8 cellular contexts compared by ENCODE assay signal in the genomic region with DNA sequence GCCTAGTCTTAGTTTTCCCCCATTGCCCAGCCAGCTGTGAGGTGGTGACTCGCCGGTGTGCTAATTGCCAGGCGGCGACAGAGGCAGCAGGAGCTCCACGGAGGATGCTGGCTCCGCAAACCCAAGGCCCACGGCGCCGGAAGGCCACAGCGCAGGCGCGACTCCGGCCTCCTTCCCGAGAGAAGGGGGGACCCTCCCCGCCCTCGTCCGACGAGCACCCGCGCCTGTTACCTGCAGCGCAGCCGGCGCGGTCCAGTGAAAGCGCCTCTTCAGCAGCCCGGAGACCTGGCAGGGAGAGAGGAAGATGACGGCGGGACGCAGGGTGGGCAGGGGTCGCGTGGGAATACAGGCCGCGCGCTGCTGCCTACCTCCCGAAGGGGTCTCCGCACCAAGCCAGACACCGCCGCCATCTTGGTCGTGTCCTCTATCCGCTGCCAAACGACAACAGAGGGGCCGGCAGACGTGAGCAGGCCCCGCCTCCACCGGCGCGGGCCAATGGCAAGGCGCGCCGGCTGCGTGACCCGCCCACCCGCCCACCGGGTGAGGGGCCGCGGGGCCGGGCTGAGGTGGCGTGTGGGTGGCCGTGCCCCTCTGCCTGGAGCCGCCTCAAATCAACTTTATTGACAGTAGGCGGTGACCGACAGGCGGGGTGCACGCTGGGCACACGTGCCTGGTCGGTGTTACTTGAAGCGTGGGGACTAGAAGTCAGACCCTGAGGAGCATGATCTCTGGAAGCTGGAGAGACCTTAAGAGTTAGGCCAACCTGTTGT. TPM values are rescaled to one million over a fixed set of nuclear protein-coding genes. Genes with fewer than 3 reads are reported as not detected.
DNase-seq lines count a peak whose midpoint lies in the region; ATAC-seq, FAIRE-seq and TF ChIP-seq lines count a peak whose summit lies in the region.

A gene (minus strand): TSS at position 433 of the 770 bp plus-strand sequence. CDS start 23 bp downstream, at position 410.

- H3K9ac ChIP-seq in HUES48 (ENCODE audit: low read depth, low read length) = peak within 1 kb of the TSS; percentile 97
- H3K9ac ChIP-seq in OCI-LY3 (ENCODE audit: low read length) = peak within 1 kb of the TSS; percentile 77
- peak within 1 kb of the TSS; percentile 73 for H3K9ac ChIP-seq in endothelial cell of umbilical vein (replicated peaks; ENCODE audit: extremely low read depth, insufficient read depth, low read length)

- H3K4me1 ChIP-seq in HUES48 (ENCODE audit: control insufficient read depth, insufficient read depth, low read length) (peaks cover 22% of the 10 kb centered on the region), OCI-LY3 (ENCODE audit: low read length) (peaks cover 12% of the 10 kb centered on the region), endothelial cell of umbilical vein (ENCODE audit: control insufficient read depth, extremely low read depth, insufficient read depth, low read length) (peaks cover 5% of the 10 kb centered on the region)

- peak within 1 kb of the TSS; percentile 98 for H3K4me3 ChIP-seq in HUES48 (ENCODE audit: low read depth, low read length)
- peak within 1 kb of the TSS; percentile 85 for H3K4me3 ChIP-seq in OCI-LY3 (ENCODE audit: low read length)
- H3K4me3 ChIP-seq in endothelial cell of umbilical vein (replicated peaks in 1 of 3; ENCODE audit: insufficient read depth in 1 of 3, low read depth in 1 of 3, low read length in 3 of 3) = peak within 1 kb of the TSS; percentile 51 to 92 (median 85)

- peaks cover 17% of the 10 kb centered on the region for H3K79me2 ChIP-seq in OCI-LY3 (ENCODE audit: low read length)
- H3K79me2 ChIP-seq in endothelial cell of umbilical vein (ENCODE audit: control insufficient read depth, insufficient read depth, low read length) = peaks cover 13% of the 10 kb centered on the region

- H3K36me3 ChIP-seq in HUES48 (ENCODE audit: control insufficient read depth, insufficient read depth, low read length) (peaks cover 37% of the 10 kb centered on the region), OCI-LY3 (replicated peaks; ENCODE audit: low read depth, low read length) (peaks cover 33% of the 10 kb centered on the region), endothelial cell of umbilical vein (ENCODE audit: control insufficient read depth in 2 of 2, extremely low read depth in 1 of 2, insufficient read depth in 2 of 2, low read length in 2 of 2) (peaks cover 9 to 12% of the 10 kb centered on the region in 2 experiments)

- BruUV-seq in endothelial cell of umbilical vein (replicated peaks; lab: Mats Ljungman, UMichigan) = no TSS peak

- H3K27ac ChIP-seq in HUES48 (ENCODE audit: low read depth, low read length) (peak within 1 kb of the TSS; percentile 91), OCI-LY3 (ENCODE audit: low read length) (peak within 1 kb of the TSS; percentile 50), endothelial cell of umbilical vein (ENCODE audit: insufficient read depth, low read depth, low read length) (peak within 1 kb of the TSS; percentile 69)

- H3K9me3 ChIP-seq in HUES48 (ENCODE audit: control insufficient read depth, insufficient read depth, low read length) (no peaks in the 10 kb centered on the region), OCI-LY3 (ENCODE audit: insufficient read depth, low read length) (no peaks in the 10 kb centered on the region), endothelial cell of umbilical vein (replicated peaks; ENCODE audit: control insufficient read depth, insufficient read depth, low read length) (no peaks in the 10 kb centered on the region)

- CTCF ChIA-PET in endothelial cell of umbilical vein (lab: Charles Lee) = interaction anchor here (0.9 to 2.2 kb wide), 8 partner anchors 19 to 128 kb away, joined by 3 to 6 read pairs (median 5); a partner anchor contains a TSS

- intact Hi-C loops in endothelial cell of umbilical vein (cut with micrococcal nuclease) = loop anchor here (1.0 to 5.0 kb wide), 3 partner anchors 58 to 101 kb away; a partner anchor contains a TSS

- no peaks in the 10 kb centered on the region for H4K20me1 ChIP-seq in OCI-LY3 (ENCODE audit: insufficient read depth, low read length)
- no peaks in the 10 kb centered on the region for H4K20me1 ChIP-seq in endothelial cell of umbilical vein (replicated peaks; ENCODE audit: control insufficient read depth, extremely low read depth, insufficient read depth, low read length)

- peak; percentile 91 for TF ChIP-seq POLR2A in endothelial cell of umbilical vein (IDR thresholded peaks at IDR 0.05; ENCODE audit: low read depth, low read length)

- no peaks in the 10 kb centered on the region for H3K27me3 ChIP-seq in HUES48 (ENCODE audit: control insufficient read depth, insufficient read depth, low read length)
- H3K27me3 ChIP-seq in OCI-LY3 (ENCODE audit: low read depth, low read length) = no peaks in the 10 kb centered on the region
- peaks cover 3 to 5% of the 10 kb centered on the region in 2 experiments for H3K27me3 ChIP-seq in endothelial cell of umbilical vein (ENCODE audit: control insufficient read depth in 2 of 2, insufficient read depth in 2 of 2, low read length in 2 of 2)

- POLR2A ChIA-PET in endothelial cell of umbilical vein (lab: Charles Lee) = interaction anchor here (0.7 to 1.3 kb wide), 3 partner anchors 93 to 96 kb away, joined by 3 to 7 read pairs (median 3); no protein-coding TSS in a partner anchor

- no peak for TF ChIP-seq CTCF in OCI-LY3 (IDR thresholded peaks at IDR 0.05; ENCODE audit: low read depth, low read length)
- no peak for TF ChIP-seq CTCF in endothelial cell of umbilical vein (IDR thresholded peaks at IDR 0.05; ENCODE audit: extremely low read depth in 1 of 2, insufficient read depth in 1 of 2, low read depth in 1 of 2, low read length in 2 of 2)

- H3K9me1 ChIP-seq in endothelial cell of umbilical vein (replicated peaks; ENCODE audit: control insufficient read depth, extremely low read depth, insufficient read depth, low read length) = no peaks in the 10 kb centered on the region

- peak; percentile 99 for DNase-seq in D341Med (ENCODE audit: low spot score)
- DNase-seq in activated CD8-positive, alpha-beta memory T cell treated with anti-CD3 and anti-CD28 coated beads, Interleukin-2, amount 50 U/mL, for 48 hours = peak; percentile 93
- DNase-seq in endothelial cell of umbilical vein (ENCODE audit: low read depth, low spot score) = peak; percentile 94
- peak; percentile 84 for DNase-seq in middle frontal gyrus (ENCODE audit: extremely low spot score, low spot score)
- DNase-seq in stimulated activated CD8-positive, alpha-beta memory T cell treated with anti-CD3 and anti-CD28 coated beads, Interleukin-2, amount 100 ng/mL, for 1 hour (ENCODE audit: low read depth in 2 of 2) = peak; percentile 70 to 80

- FAIRE-seq in endothelial cell of umbilical vein (lab: Jason Lieb, UNC) = peak; percentile 93

- peak within 1 kb of the TSS; percentile 80 for H3K4me2 ChIP-seq in OCI-LY3 (ENCODE audit: low read length)
- peak within 1 kb of the TSS; percentile 87 for H3K4me2 ChIP-seq in endothelial cell of umbilical vein (ENCODE audit: insufficient read depth, low read length)

- H2AFZ ChIP-seq in OCI-LY3 (ENCODE audit: low read depth, low read length) (peak within 1 kb of the TSS; percentile 89), endothelial cell of umbilical vein (ENCODE audit: low read depth, low read length) (peak within 1 kb of the TSS; percentile 88)

- dilution Hi-C loops in endothelial cell of umbilical vein (cut with MboI; ENCODE audit: extremely low pct_ligation_motif_present, low sequenced_read_pairs) = no loop called here

- peak; percentile 94 for ATAC-seq in GM21423 (IDR thresholded peaks at IDR 0.05; ENCODE audit: unreplicated experiment)

TF ChIP-seq in endothelial cell of umbilical vein, 7 proteins besides CTCF, POLR2A, EP300 and RAD21:
- TF ChIP-seq MYC (IDR thresholded peaks at IDR 0.05; ENCODE audit: low read depth, low read length) (no peak), POLR2AphosphoS5 (IDR thresholded peaks at IDR 0.05; ENCODE audit: insufficient read depth, low read depth, low read length) (peak; percentile 90), GATA2 (IDR thresholded peaks at IDR 0.05; ENCODE audit: insufficient read depth, insufficient read length, low read depth, low read length) (no peak), FOS (IDR thresholded peaks at IDR 0.05; ENCODE audit: borderline replicate concordance, insufficient read depth, low read length) (no peak), JUN (IDR thresholded peaks at IDR 0.05; ENCODE audit: borderline replicate concordance, insufficient read depth, insufficient read length, low read depth) (no peak), EZH2 (IDR thresholded peaks at IDR 0.05; ENCODE audit: borderline replicate concordance, low read depth, low read length, severe bottlenecking) (no peak)
- TF ChIP-seq, protein P1, sequence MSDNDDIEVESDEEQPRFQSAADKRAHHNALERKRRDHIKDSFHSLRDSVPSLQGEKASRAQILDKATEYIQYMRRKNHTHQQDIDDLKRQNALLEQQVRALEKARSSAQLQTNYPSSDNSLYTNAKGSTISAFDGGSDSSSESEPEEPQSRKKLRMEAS (IDR thresholded peaks at IDR 0.05; ENCODE audit: insufficient read depth, insufficient read length) = peak; percentile 55

RNA-seq across cellular contexts. Expression of the gene that starts here (rescaled TPM):
- 59.3 and 60.8 TPM in 2 replicates for total RNA-seq in endothelial cell of umbilical vein
- 40.7 and 50.8 TPM in 2 replicates for polyA plus RNA-seq in endothelial cell of umbilical vein
- polyA plus RNA-seq in endothelial cell of umbilical vein (2011; cell fraction: cytosol; rRNA removed) = 60.8 and 65.1 TPM in 2 replicates
- polyA plus RNA-seq in endothelial cell of umbilical vein (2011; cell fraction: nucleus; rRNA removed) = 49.4 and 59.8 TPM in 2 replicates
- polyA plus RNA-seq in endothelial cell of umbilical vein (2012) = 60.3 and 67.7 TPM in 2 replicates
- 40.8 and 47.0 TPM in 2 replicates for polyA minus RNA-seq in endothelial cell of umbilical vein
- 36.2 TPM for polyA minus RNA-seq in endothelial cell of umbilical vein (2011; cell fraction: cytosol; rRNA and poly(A)+ RNA removed)
- 28.3 and 34.8 TPM in 2 replicates for polyA minus RNA-seq in endothelial cell of umbilical vein (2011; cell fraction: nucleus; rRNA and poly(A)+ RNA removed)

Comparison
In these comparisons a context has a peak if more than half of its experiments do, and no peak if none do; other contexts are left out.
1. Peak in every context shown above with its lines: DNase-seq, ATAC-seq, H3K4me3 ChIP-seq and H3K27ac ChIP-seq.